ENCODE assay signal across 14 cellular contexts in genomic region chr5:106454050-106454449, GRCh38.
"Had no signal": no experiment of that assay in that cellular context is flagged by ENCODE, and none has a peak within 500 bp of the region (broad histone marks: within the 10 kb centered on the region; RNA-seq: fewer than 3 reads in every experiment).

No MANE protein-coding gene starts in this region.

- H3K27me3 ChIP-seq: heart left ventricle, ovary, tibial artery, upper lobe of right lung, vagina had no signal

- H3K9me3 ChIP-seq: heart left ventricle, mucosa of descending colon, ovary, tibial artery, upper lobe of right lung, vagina had no signal

- DNase-seq: effector memory CD8-positive, alpha-beta T cell; erythroblast; naive thymus-derived CD8-positive, alpha-beta T cell; ovary; right cardiac atrium; small intestine; stimulated activated CD4-positive, alpha-beta T cell treated with anti-CD3 and anti-CD28 coated beads, Interleukin-12 subunit alpha, Interleukin-12 subunit beta, amount 100 ng/mL, for 4 hours; stimulated activated naive CD4-positive, alpha-beta T cell treated with Interleukin-2 at 50 U/mL for 16 hours; tibial artery; upper lobe of right lung had no signal

- H3K4me3 ChIP-seq: heart left ventricle, mucosa of descending colon, ovary, tibial artery, upper lobe of right lung, vagina had no signal

- ATAC-seq: effector memory CD8-positive, alpha-beta T cell; mucosa of descending colon; naive thymus-derived CD8-positive, alpha-beta T cell; right cardiac atrium had no signal

- H3K36me3 ChIP-seq: heart left ventricle, ovary, tibial artery, upper lobe of right lung, vagina had no signal

- H3K36me3 Mint-ChIP-seq: naive thymus-derived CD8-positive, alpha-beta T cell had no signal

- H3K4me3 Mint-ChIP-seq: dendritic cell treated with granulocyte-macrophage colony-stimulating factor and Interleukin-4, amounts not matched to agents 40 ng/mL and 50 ng/mL, for 4 days; effector memory CD8-positive, alpha-beta T cell; naive thymus-derived CD8-positive, alpha-beta T cell had no signal

- H3K4me1 Mint-ChIP-seq: naive thymus-derived CD8-positive, alpha-beta T cell had no signal

- H3K9me3 Mint-ChIP-seq: dendritic cell treated with granulocyte-macrophage colony-stimulating factor and Interleukin-4, amounts not matched to agents 40 ng/mL and 50 ng/mL, for 4 days had no signal

- H3K27ac Mint-ChIP-seq: dendritic cell treated with granulocyte-macrophage colony-stimulating factor and Interleukin-4, amounts not matched to agents 40 ng/mL and 50 ng/mL, for 4 days; effector memory CD8-positive, alpha-beta T cell; naive thymus-derived CD8-positive, alpha-beta T cell had no signal

- H3K27me3 Mint-ChIP-seq: dendritic cell treated with granulocyte-macrophage colony-stimulating factor and Interleukin-4, amounts not matched to agents 40 ng/mL and 50 ng/mL, for 4 days; effector memory CD8-positive, alpha-beta T cell; naive thymus-derived CD8-positive, alpha-beta T cell had no signal

- H3K27ac ChIP-seq: heart left ventricle, ovary, tibial artery, upper lobe of right lung, vagina had no signal

- H3K4me1 ChIP-seq: heart left ventricle, tibial artery, upper lobe of right lung, vagina had no signal
